Comparison of ENCODE assay signal across 19 cellular contexts in the genomic region with DNA sequence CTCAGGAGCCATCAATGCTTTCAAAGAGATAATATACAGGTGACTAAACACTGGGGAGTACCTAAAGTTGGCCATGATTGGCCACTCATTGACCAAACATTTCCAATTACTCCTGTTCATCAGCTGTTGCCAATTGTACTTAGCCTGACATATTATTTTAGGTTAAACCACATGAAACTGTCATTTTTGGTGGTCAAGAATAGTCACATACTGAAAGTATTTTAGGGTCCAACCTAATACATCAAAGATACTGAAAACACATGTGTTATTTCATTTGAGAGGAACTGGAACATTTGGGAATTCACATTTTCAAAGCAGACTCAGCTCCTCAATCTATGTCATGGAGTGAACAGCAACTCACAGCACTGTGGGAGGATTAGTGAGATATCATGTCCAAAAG.
"Had no signal": no experiment of that assay in that cellular context is flagged by ENCODE, and none has a peak within 500 bp of the region (broad histone marks: within the 10 kb centered on the region; RNA-seq: fewer than 3 reads in every experiment).

No MANE protein-coding gene starts in this region.

- DNase-seq: dorsolateral prefrontal cortex; effector CD4-positive, alpha-beta T cell; immature natural killer cell; islet precursor cell; kidney glomerular epithelial cell; left ventricle myocardium superior; lower lobe of right lung; naive thymus-derived CD8-positive, alpha-beta T cell; nephron progenitor cell; nucleus accumbens; psoas muscle; right cardiac atrium; sigmoid colon; stimulated activated CD4-positive, alpha-beta T cell treated with anti-CD3 and anti-CD28 coated beads, Interleukin-2, amount 100 ng/mL, for 24 hours; stimulated activated CD4-positive, alpha-beta T cell treated with anti-CD3 and anti-CD28 coated beads, Interleukin-4, amount 100 ng/mL, for 4 hours; stimulated activated naive CD8-positive, alpha-beta T cell treated with anti-CD3 and anti-CD28 coated beads, Interleukin-15, Interleukin-2, amounts not matched to agents 100 U/mL and 50 U/mL, for 24 hours; substantia nigra; testis; tibial artery had no signal
